Comparison of ENCODE assay signal across 1 cellular context in genomic region chr5:148163345-148163744, GRCh38.
TF ChIP-seq lines count a peak whose summit lies in the region.

No MANE protein-coding gene starts in this region.

TF ChIP-seq in GM12878, 131 proteins besides CTCF, POLR2A, EP300 and RAD21:
- TF ChIP-seq NR2C2 (IDR thresholded peaks at IDR 0.05; ENCODE audit: borderline replicate concordance, control insufficient read depth, insufficient read length, low read depth) (no peak), SIN3A (IDR thresholded peaks at IDR 0.05; ENCODE audit: low read depth, low read length) (no peak), BCLAF1 (IDR thresholded peaks at IDR 0.05) (no peak), SIX5 (IDR thresholded peaks at IDR 0.05; ENCODE audit: low read depth, low read length, severe bottlenecking) (no peak), CREB1 (IDR thresholded peaks at IDR 0.05; ENCODE audit: low read depth) (no peak), WRNIP1 (IDR thresholded peaks at IDR 0.05; ENCODE audit: borderline replicate concordance, low read depth, low read length) (no peak), USF2 (IDR thresholded peaks at IDR 0.05; ENCODE audit: borderline replicate concordance, low read depth, low read length) (no peak), STAT1 (conservative IDR thresholded peaks at IDR 0.05) (no peak), CREM (IDR thresholded peaks at IDR 0.05; ENCODE audit: low read depth) (no peak), MTA3 (IDR thresholded peaks at IDR 0.05; ENCODE audit: borderline replicate concordance, low read length) (no peak), IRF4 (IDR thresholded peaks at IDR 0.05; ENCODE audit: low read depth, low read length) (no peak), NR2F1 (conservative IDR thresholded peaks at IDR 0.05) (no peak), FOS (IDR thresholded peaks at IDR 0.05; ENCODE audit: borderline replicate concordance, extremely low read depth, insufficient read length) (no peak), SP1 (IDR thresholded peaks at IDR 0.05; ENCODE audit: low read depth, low read length) (no peak)
- TF ChIP-seq, protein P1, sequence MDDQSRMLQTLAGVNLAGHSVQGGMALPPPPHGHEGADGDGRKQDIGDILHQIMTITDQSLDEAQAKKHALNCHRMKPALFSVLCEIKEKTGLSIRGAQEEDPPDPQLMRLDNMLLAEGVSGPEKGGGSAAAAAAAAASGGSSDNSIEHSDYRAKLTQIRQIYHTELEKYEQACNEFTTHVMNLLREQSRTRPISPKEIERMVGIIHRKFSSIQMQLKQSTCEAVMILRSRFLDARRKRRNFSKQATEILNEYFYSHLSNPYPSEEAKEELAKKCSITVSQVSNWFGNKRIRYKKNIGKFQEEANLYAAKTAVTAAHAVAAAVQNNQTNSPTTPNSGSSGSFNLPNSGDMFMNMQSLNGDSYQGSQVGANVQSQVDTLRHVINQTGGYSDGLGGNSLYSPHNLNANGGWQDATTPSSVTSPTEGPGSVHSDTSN (IDR thresholded peaks at IDR 0.05; ENCODE audit: insufficient replicate concordance, low read depth, low read length) = no peak
